Comparison of ENCODE assay signal across 20 cellular contexts in the genomic region with DNA sequence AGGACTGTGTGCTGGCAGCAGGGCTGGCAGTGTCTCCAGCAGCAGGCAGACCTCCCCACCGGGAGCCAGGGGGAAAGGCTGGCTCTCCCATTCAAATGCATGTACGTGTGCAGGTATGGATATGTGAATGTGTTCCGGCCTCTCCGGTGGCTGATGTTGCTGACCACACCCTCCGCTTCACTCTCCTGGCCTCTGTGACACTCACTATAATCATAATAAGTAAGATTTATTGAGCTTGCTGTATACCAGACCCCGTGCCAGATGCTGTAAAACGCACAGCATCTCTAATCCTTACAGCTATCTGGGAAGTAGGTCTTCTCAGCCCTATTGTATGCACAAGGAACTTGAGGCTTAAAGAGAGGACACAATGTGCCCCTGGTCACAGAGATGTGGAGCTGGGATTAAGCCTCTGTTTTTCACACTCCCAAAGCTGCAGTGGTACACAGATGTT. TPM values are rescaled to one million over a fixed set of nuclear protein-coding genes. Genes with fewer than 3 reads are reported as not detected.
DNase-seq lines count a peak whose midpoint lies in the region; ATAC-seq, FAIRE-seq and TF ChIP-seq lines count a peak whose summit lies in the region.
"Had no signal": no experiment of that assay in that cellular context is flagged by ENCODE, and none has a peak within 500 bp of the region (broad histone marks: within the 10 kb centered on the region; RNA-seq: fewer than 3 reads in every experiment).

No MANE protein-coding gene starts in this region.

- H3K23me2 ChIP-seq in H1 (ENCODE audit: low read depth, low read length): no peaks in the 10 kb centered on the region

- no peak overlapping the region for H4K8ac ChIP-seq in H1 (ENCODE audit: extremely low read depth, insufficient read depth, low read length)

- no peak overlapping the region for H3K9ac ChIP-seq in H1 (replicated peaks in 1 of 4; ENCODE audit: extremely low read depth in 1 of 4, low read depth in 3 of 4, low read length in 3 of 4)
- H3K9ac ChIP-seq: GM23248 had no signal

- no peak for DNase-seq in activated naive CD4-positive, alpha-beta T cell treated with anti-CD3 and anti-CD28 coated beads, Interleukin-2, amount 50 U/mL, for 72 hours (ENCODE audit: low spot score in 2 of 2)
- no peak for DNase-seq in activated naive CD4-positive, alpha-beta T cell treated with anti-CD3 and anti-CD28 coated beads, Interleukin-2, amount 10 ng/mL, durations not matched to agents 7 days and 5 days
- DNase-seq in H1 (ENCODE audit: low read depth in 1 of 2, low spot score in 2 of 2): no peak
- no peak for DNase-seq in activated gamma-delta T cell treated with Interleukin-2 at 50 U/mL for 16 hours
- DNase-seq: 8988T; activated CD4-positive, alpha-beta T cell treated with anti-CD3 and anti-CD28 coated beads for 1 hour; lower lobe of right lung; NCI-H146; stimulated activated naive CD4-positive, alpha-beta T cell had no signal

- H3K4me2 ChIP-seq in H1 (ENCODE audit: insufficient read depth in 1 of 2, low read depth in 2 of 2, low read length in 2 of 2): peak overlapping the region in 1 of 2 experiments; percentile 6; a peak in 1 of 4 replicates

- no peak for FAIRE-seq in H1 (lab: Jason Lieb, UNC)
- FAIRE-seq: GM12892 had no signal

- H2BK5ac ChIP-seq in H1 (ENCODE audit: low read depth, low read length): peak overlapping the region; percentile 73; the same call in 1 of the 2 replicates

- H3K4me1 ChIP-seq in H1 (replicated peaks in 1 of 4; ENCODE audit: control insufficient read depth in 3 of 4, insufficient read depth in 4 of 4, low read length in 3 of 4) (peaks cover 3 to 21% (median 7%) of the 10 kb centered on the region in 4 experiments), mesodermal cell (ENCODE audit: control insufficient read depth, insufficient read depth, low read length, poor library complexity, severe bottlenecking) (peaks cover 12% of the 10 kb centered on the region)
- H3K4me1 ChIP-seq: lower lobe of right lung had no signal

- H4K5ac ChIP-seq in H1 (ENCODE audit: insufficient read length, low read depth, low read length): no peak overlapping the region

- H3K56ac ChIP-seq in H1 (replicated peaks; ENCODE audit: insufficient read length, low read depth, low read length): no peak overlapping the region

- no peak for TF ChIP-seq EP300 in H1 (IDR thresholded peaks at IDR 0.05; ENCODE audit: borderline replicate concordance in 1 of 2, low read depth in 2 of 2, low read length in 2 of 2)

- H3K36me3 ChIP-seq in H1 (ENCODE audit: control insufficient read depth in 2 of 4, insufficient read depth in 4 of 4, low read length in 3 of 4): no peaks in the 10 kb centered on the region
- no peaks in the 10 kb centered on the region for H3K36me3 ChIP-seq in mesodermal cell (ENCODE audit: control insufficient read depth, insufficient read depth, low read length)
- H3K36me3 ChIP-seq: adrenal gland, lower lobe of right lung had no signal

- H2BK20ac ChIP-seq in H1 (ENCODE audit: low read length): peak overlapping the region; percentile 53; the same call in 1 of the 2 replicates

- no peak for TF ChIP-seq CTCF in H1 (IDR thresholded peaks at IDR 0.05; ENCODE audit: control extremely low read depth in 1 of 3, insufficient read depth in 1 of 3, low read depth in 1 of 3, low read length in 3 of 3)

- no peak overlapping the region for H2AK5ac ChIP-seq in H1 (ENCODE audit: low read depth, low read length)

- no peak for ATAC-seq in activated naive CD4-positive, alpha-beta T cell treated with anti-CD3 and anti-CD28 coated beads, Interleukin-2, amount 50 U/mL, for 72 hours
- ATAC-seq in GM18517 (IDR thresholded peaks at IDR 0.05; ENCODE audit: unreplicated experiment) (no peak), GM21529 (IDR thresholded peaks at IDR 0.05; ENCODE audit: unreplicated experiment) (no peak), HG03469 (IDR thresholded peaks at IDR 0.05; ENCODE audit: unreplicated experiment) (no peak)
- ATAC-seq: naive thymus-derived CD8-positive, alpha-beta T cell had no signal

- peak overlapping the region; percentile 64 for H2BK12ac ChIP-seq in H1 (ENCODE audit: low read depth, low read length)

- H4K20me1 ChIP-seq in H1 (replicated peaks in 1 of 2; ENCODE audit: control insufficient read depth in 1 of 2, insufficient read depth in 2 of 2, low read length in 2 of 2): no peaks in the 10 kb centered on the region

- no peaks in the 10 kb centered on the region for H3K36me3 Mint-ChIP-seq in activated naive CD4-positive, alpha-beta T cell treated with anti-CD3 and anti-CD28 coated beads, Interleukin-2, amount 50 U/mL, for 72 hours
- no peaks in the 10 kb centered on the region for H3K36me3 Mint-ChIP-seq in activated naive CD4-positive, alpha-beta T cell treated with anti-CD3 and anti-CD28 coated beads, Interleukin-2, amount 10 ng/mL, durations not matched to agents 7 days and 5 days
- H3K36me3 Mint-ChIP-seq: type B pancreatic cell had no signal

- POLR2A ChIA-PET in H1 (lab: Charles Lee; ENCODE audit: partially characterized antibody): interaction anchor here (0.6 to 3.3 kb wide), 11 partner anchors 11 to 147 kb away, joined by 3 to 15 read pairs (median 3); a partner anchor contains a TSS

- H4K91ac ChIP-seq in H1 (replicated peaks; ENCODE audit: insufficient read length, low read length): peak overlapping the region; percentile 8

- H3K27ac ChIP-seq in H1 (ENCODE audit: low read depth, low read length): no peak overlapping the region
- peak overlapping the region; percentile 66 for H3K27ac ChIP-seq in mesodermal cell (ENCODE audit: low read depth, low read length, severe bottlenecking)
- H3K27ac ChIP-seq: gastrocnemius medialis, GM23248, lower lobe of right lung had no signal

- no peak overlapping the region for H2BK120ac ChIP-seq in H1 (replicated peaks; ENCODE audit: low read depth, low read length)

- CTCF ChIA-PET in activated naive CD4-positive, alpha-beta T cell treated with anti-CD3 and anti-CD28 coated beads, Interleukin-2, amount 10 ng/mL, durations not matched to agents 7 days and 5 days (lab: Charles Lee): interaction anchor here (1.4 to 3.0 kb wide), 2 partner anchors 21 to 383 kb away, joined by 3 to 16 read pairs; a partner anchor contains a TSS
- CTCF ChIA-PET in H1 (lab: Charles Lee; ENCODE audit: partially characterized antibody): interaction anchor here (0.6 to 11.2 kb wide), 11 partner anchors 11 to 149 kb away, joined by 3 to 126 read pairs (median 5); a partner anchor contains a TSS

- H3K4me3 Mint-ChIP-seq in activated naive CD4-positive, alpha-beta T cell treated with anti-CD3 and anti-CD28 coated beads, Interleukin-2, amount 10 ng/mL, durations not matched to agents 7 days and 5 days: no peak overlapping the region
- H3K4me3 Mint-ChIP-seq: central memory CD8-positive, alpha-beta T cell; naive thymus-derived CD8-positive, alpha-beta T cell; type B pancreatic cell had no signal

- peaks cover 3% of the 10 kb centered on the region for H3K27me3 Mint-ChIP-seq in activated naive CD4-positive, alpha-beta T cell treated with anti-CD3 and anti-CD28 coated beads, Interleukin-2, amount 10 ng/mL, durations not matched to agents 7 days and 5 days
- H3K27me3 Mint-ChIP-seq: central memory CD8-positive, alpha-beta T cell; naive thymus-derived CD8-positive, alpha-beta T cell had no signal

- H3K79me1 ChIP-seq in H1 (ENCODE audit: low read depth, low read length): no peaks in the 10 kb centered on the region

- H3K27me3 ChIP-seq in H1 (replicated peaks in 1 of 4; ENCODE audit: control insufficient read depth in 3 of 4, extremely low read depth in 1 of 4, insufficient read depth in 3 of 4, low read length in 3 of 4): no peaks in the 10 kb centered on the region
- H3K27me3 ChIP-seq: adrenal gland, gastrocnemius medialis had no signal

- no peak overlapping the region for H3K4ac ChIP-seq in H1 (replicated peaks; ENCODE audit: insufficient read length, low read depth, low read length)

- no peak overlapping the region for H2BK15ac ChIP-seq in H1 (ENCODE audit: low read length)

- no peak for TF ChIP-seq RAD21 in H1 (IDR thresholded peaks at IDR 0.05 in 1 of 2, conservative IDR thresholded peaks at IDR 0.05 in 1 of 2; ENCODE audit: low read depth in 2 of 2, low read length in 2 of 2)

- no peaks in the 10 kb centered on the region for H3K79me2 ChIP-seq in H1 (ENCODE audit: control insufficient read depth in 1 of 2, insufficient read depth in 2 of 2, low read length in 2 of 2)

- H3K4me1 Mint-ChIP-seq in activated naive CD4-positive, alpha-beta T cell treated with anti-CD3 and anti-CD28 coated beads, Interleukin-2, amount 10 ng/mL, durations not matched to agents 7 days and 5 days: no peaks in the 10 kb centered on the region
- H3K4me1 Mint-ChIP-seq: central memory CD8-positive, alpha-beta T cell had no signal

- no peak for TF ChIP-seq POLR2A in H1 (IDR thresholded peaks at IDR 0.05; ENCODE audit: control extremely low read depth in 1 of 2, low read depth in 2 of 2, low read length in 2 of 2)

- WGBS in H1 (ENCODE audit: extremely low coverage in 1 of 2, insufficient coverage in 1 of 2, insufficient read length in 1 of 2, insufficient replicate concordance in 2 of 2, low coverage in 1 of 2, low lambda C conversion rate in 2 of 2, missing lambda C conversion rate in 1 of 2), 2 experiments: 86% methylated on average over 7 of the region's 7 CpGs; no CpG with 5 or more reads in 1 of the 2 experiments
- WGBS in mesodermal cell (ENCODE audit: insufficient coverage in 2 of 2), 2 experiments: 88% methylated on average over 3 of the region's 7 CpGs; no CpG with 5 or more reads in 1 of the 2 experiments

- no peaks in the 10 kb centered on the region for H3K9me3 ChIP-seq in H1 (ENCODE audit: insufficient read depth in 2 of 2, low read depth in 1 of 2, low read length in 1 of 2)
- no peaks in the 10 kb centered on the region for H3K9me3 ChIP-seq in mesodermal cell (ENCODE audit: control insufficient read depth, low read length)
- H3K9me3 ChIP-seq: adrenal gland, gastrocnemius medialis, lower lobe of right lung had no signal

- no peak overlapping the region for H3K14ac ChIP-seq in H1 (ENCODE audit: insufficient read length)

- no peak overlapping the region for H3K23ac ChIP-seq in H1 (ENCODE audit: insufficient read length)

- no peaks in the 10 kb centered on the region for H3K9me3 Mint-ChIP-seq in activated naive CD4-positive, alpha-beta T cell treated with anti-CD3 and anti-CD28 coated beads, Interleukin-2, amount 50 U/mL, for 72 hours
- H3K9me3 Mint-ChIP-seq in activated naive CD4-positive, alpha-beta T cell treated with anti-CD3 and anti-CD28 coated beads, Interleukin-2, amount 10 ng/mL, durations not matched to agents 7 days and 5 days: no peaks in the 10 kb centered on the region
- H3K9me3 Mint-ChIP-seq: central memory CD8-positive, alpha-beta T cell; naive thymus-derived CD8-positive, alpha-beta T cell; type B pancreatic cell had no signal

- peak overlapping the region; percentile 9 to 31 for H3K27ac Mint-ChIP-seq in activated naive CD4-positive, alpha-beta T cell treated with anti-CD3 and anti-CD28 coated beads, Interleukin-2, amount 50 U/mL, for 72 hours
- H3K27ac Mint-ChIP-seq in activated naive CD4-positive, alpha-beta T cell treated with anti-CD3 and anti-CD28 coated beads, Interleukin-2, amount 10 ng/mL, durations not matched to agents 7 days and 5 days: no peak overlapping the region
- H3K27ac Mint-ChIP-seq: type B pancreatic cell had no signal

- no peak overlapping the region for H2AFZ ChIP-seq in H1 (ENCODE audit: low read length)
- H2AFZ ChIP-seq: GM23248 had no signal

- peak overlapping the region; percentile 86 for H3K18ac ChIP-seq in H1 (ENCODE audit: extremely low read depth, low read length)

- H3K4me3 ChIP-seq in H1 (ENCODE audit: extremely low read depth in 1 of 4, insufficient read depth in 2 of 4, low read depth in 3 of 4, low read length in 4 of 4) (no peak overlapping the region), mesodermal cell (ENCODE audit: extremely low read depth, insufficient read depth, low read length, poor library complexity, severe bottlenecking) (no peak overlapping the region)
- H3K4me3 ChIP-seq: adrenal gland, gastrocnemius medialis, GM23248, lower lobe of right lung had no signal

RNA-seq across cellular contexts. Expression of a gene that starts 20.5 kb away (rescaled TPM):
- total RNA-seq in activated naive CD4-positive, alpha-beta T cell treated with anti-CD3 and anti-CD28 coated beads, Interleukin-2, amount 50 U/mL, for 72 hours: under 1 TPM in 1 of 2 donors, not detected in 1; 0.25 TPM
- 22.7 and 23.3 TPM in 2 replicates for total RNA-seq in H1 (2021; fragmentation: NEBNext Ultra II Directional; extraction: Animal tissue kit (Norgen Biotek cat#: 25700))
- polyA plus RNA-seq in H1 (2011; rRNA removed): 13.5 and 17.4 TPM in 2 replicates
- 17.3 TPM for polyA plus RNA-seq in H1 (2011; cell fraction: cytosol; rRNA removed)
- 51.9 TPM for polyA plus RNA-seq in H1 (2011; cell fraction: nucleus; rRNA removed)
- 9.2 to 17.1 TPM (median 15.6 TPM) in 4 replicates for polyA plus RNA-seq in H1 (2012, experiment 1 of 2)
- polyA plus RNA-seq in H1 (2012, experiment 2 of 2): 7.0 TPM
- 19.3 TPM for polyA plus RNA-seq in H1 (2013, experiment 1 of 2)
- 19.6 TPM for polyA plus RNA-seq in H1 (2013, experiment 2 of 2)
- 2.1 and 5.6 TPM in 2 replicates for polyA minus RNA-seq in H1 (2011; rRNA and poly(A)+ RNA removed)
- polyA minus RNA-seq in H1 (2011; cell fraction: cytosol; rRNA and poly(A)+ RNA removed): 13.7 TPM
- 21.4 TPM for polyA minus RNA-seq in H1 (2011; cell fraction: nucleus; rRNA and poly(A)+ RNA removed)
- polyA plus RNA-seq in mesodermal cell (2013, experiment 1 of 2): 0.26 TPM
- polyA plus RNA-seq in mesodermal cell (2013, experiment 2 of 2): not detected
- polyA plus RNA-seq: GM23248; naive thymus-derived CD8-positive, alpha-beta T cell had no signal

RNA-seq across cellular contexts. Expression of a gene that starts 33.7 kb away (rescaled TPM):
- total RNA-seq in activated naive CD4-positive, alpha-beta T cell treated with anti-CD3 and anti-CD28 coated beads, Interleukin-2, amount 50 U/mL, for 72 hours: 10 to 100 TPM; 16.0 to 16.6 TPM
- 20.7 and 23.0 TPM in 2 replicates for total RNA-seq in H1 (2021; fragmentation: NEBNext Ultra II Directional; extraction: Animal tissue kit (Norgen Biotek cat#: 25700))
- polyA plus RNA-seq in H1 (2011; rRNA removed): 27.0 and 29.4 TPM in 2 replicates
- polyA plus RNA-seq in H1 (2011; cell fraction: cytosol; rRNA removed): 21.9 TPM
- 39.3 TPM for polyA plus RNA-seq in H1 (2011; cell fraction: nucleus; rRNA removed)
- 17.0 to 24.3 TPM (median 21.8 TPM) in 4 replicates for polyA plus RNA-seq in H1 (2012, experiment 1 of 2)
- 28.0 TPM for polyA plus RNA-seq in H1 (2012, experiment 2 of 2)
- polyA plus RNA-seq in H1 (2013, experiment 1 of 2): 10.8 TPM
- polyA plus RNA-seq in H1 (2013, experiment 2 of 2): 10.3 TPM
- 47.8 and 49.9 TPM in 2 replicates for polyA minus RNA-seq in H1 (2011; rRNA and poly(A)+ RNA removed)
- polyA minus RNA-seq in H1 (2011; cell fraction: cytosol; rRNA and poly(A)+ RNA removed): 19.0 TPM
- 22.4 TPM for polyA minus RNA-seq in H1 (2011; cell fraction: nucleus; rRNA and poly(A)+ RNA removed)
- polyA plus RNA-seq in mesodermal cell (2013, experiment 1 of 2): 16.0 TPM
- polyA plus RNA-seq in mesodermal cell (2013, experiment 2 of 2): 13.5 TPM

RNA-seq across cellular contexts. Expression of a gene that starts 56.7 kb away (rescaled TPM):
- total RNA-seq in activated naive CD4-positive, alpha-beta T cell treated with anti-CD3 and anti-CD28 coated beads, Interleukin-2, amount 50 U/mL, for 72 hours: 10 to 100 TPM; 30.8 to 31.1 TPM
- 64.9 and 65.3 TPM in 2 replicates for total RNA-seq in H1 (2021; fragmentation: NEBNext Ultra II Directional; extraction: Animal tissue kit (Norgen Biotek cat#: 25700))
- polyA plus RNA-seq in H1 (2011; rRNA removed): 92.1 and 163 TPM in 2 replicates
- 86.7 TPM for polyA plus RNA-seq in H1 (2011; cell fraction: cytosol; rRNA removed)
- polyA plus RNA-seq in H1 (2011; cell fraction: nucleus; rRNA removed): 239 TPM
- 43.5 to 63.1 TPM (median 52.3 TPM) in 4 replicates for polyA plus RNA-seq in H1 (2012, experiment 1 of 2)
- polyA plus RNA-seq in H1 (2012, experiment 2 of 2): 81.4 TPM
- polyA plus RNA-seq in H1 (2013, experiment 1 of 2): 39.0 TPM
- polyA plus RNA-seq in H1 (2013, experiment 2 of 2): 35.0 TPM
- 74.9 and 79.0 TPM in 2 replicates for polyA minus RNA-seq in H1 (2011; rRNA and poly(A)+ RNA removed)
- polyA minus RNA-seq in H1 (2011; cell fraction: cytosol; rRNA and poly(A)+ RNA removed): 53.3 TPM
- 78.0 TPM for polyA minus RNA-seq in H1 (2011; cell fraction: nucleus; rRNA and poly(A)+ RNA removed)
- polyA plus RNA-seq in mesodermal cell (2013, experiment 1 of 2): 20.3 TPM
- polyA plus RNA-seq in mesodermal cell (2013, experiment 2 of 2): 12.6 TPM

Comparison
In these comparisons a context has a peak if more than half of its experiments do, and no peak if none do; other contexts are left out.
1. RNA of a gene that starts 20.5 kb away (total RNA-seq): 22.7 to 23.3 TPM in H1; 0.25 TPM in activated naive CD4-positive, alpha-beta T cell treated with anti-CD3 and anti-CD28 coated beads, Interleukin-2, amount 50 U/mL, for 72 hours; every median in the first group is over 10 times any median in the second.